1 cellular context compared by ENCODE assay signal in the genomic region with DNA sequence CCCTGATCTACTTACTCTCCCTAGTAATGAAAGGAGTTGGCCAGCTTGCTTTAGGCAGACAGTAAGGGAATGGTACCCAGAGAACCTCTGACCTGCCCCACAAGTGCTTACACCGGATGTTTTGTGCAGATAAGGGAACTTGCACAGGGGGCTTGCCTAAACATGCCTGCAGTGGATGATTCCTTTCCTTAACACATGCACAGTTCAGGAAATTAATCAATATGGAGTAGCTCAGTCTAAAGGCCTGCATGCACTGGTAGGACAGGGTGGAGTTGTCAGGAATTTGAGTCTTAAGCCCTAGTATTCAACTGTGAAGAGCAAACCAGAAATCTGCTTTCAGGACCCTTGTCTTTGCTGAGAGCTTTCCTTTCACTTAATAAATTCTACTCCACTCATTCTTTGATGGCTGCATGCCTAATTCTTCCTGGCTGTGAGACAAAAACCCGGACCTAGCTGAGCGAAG.
TF ChIP-seq lines count a peak whose summit lies in the region.

No MANE protein-coding gene starts in this region.

TF ChIP-seq in K562, 482 proteins besides CTCF, POLR2A, EP300 and RAD21 (continued from another document and continues in another):
- no peak for TF ChIP-seq CHD7 (IDR thresholded peaks at IDR 0.05; ENCODE audit: low read depth, low read length)
- TF ChIP-seq CCNT2 (IDR thresholded peaks at IDR 0.05; ENCODE audit: borderline replicate concordance, extremely low read depth, insufficient read length, low read depth, low read length) = peak; percentile 24
- no peak for TF ChIP-seq KLF10 (CRISPR knock-in tag; IDR thresholded peaks at IDR 0.05)
- peak; percentile 89 for TF ChIP-seq CBFA2T3 (IDR thresholded peaks at IDR 0.05)
- TF ChIP-seq LCOR (CRISPR knock-in tag; IDR thresholded peaks at IDR 0.05) = peak; percentile 61; the same call in 1 of the 2 replicates
- TF ChIP-seq CBX3 (IDR thresholded peaks at IDR 0.05; ENCODE audit: borderline replicate concordance in 1 of 2, low read length in 2 of 2) = peak in 1 of 2 experiments; percentile 94; a peak in 1 of 3 replicates
- TF ChIP-seq SMARCE1 (IDR thresholded peaks at IDR 0.05) = 0 out of 2 replicates have a peak, but pooled peaks have one; percentile 37
- TF ChIP-seq NR4A1 (CRISPR knock-in tag; IDR thresholded peaks at IDR 0.05) = no peak
- TF ChIP-seq NR4A1 (tag; IDR thresholded peaks at IDR 0.05) = peak; percentile 66; the same call in 1 of the 2 replicates
- 0 out of 2 replicates have a peak, but pooled peaks have one; percentile 18 for TF ChIP-seq ZNF507 (tag; conservative IDR thresholded peaks at IDR 0.05)
- TF ChIP-seq TCF3 (CRISPR knock-in tag; IDR thresholded peaks at IDR 0.05) = peak; percentile 86
- TF ChIP-seq ZNF780A (CRISPR knock-in tag; IDR thresholded peaks at IDR 0.05) = no peak
- peak; percentile 18; the same call in 1 of the 2 replicates for TF ChIP-seq NFIC (IDR thresholded peaks at IDR 0.05)
- TF ChIP-seq, protein P1, sequence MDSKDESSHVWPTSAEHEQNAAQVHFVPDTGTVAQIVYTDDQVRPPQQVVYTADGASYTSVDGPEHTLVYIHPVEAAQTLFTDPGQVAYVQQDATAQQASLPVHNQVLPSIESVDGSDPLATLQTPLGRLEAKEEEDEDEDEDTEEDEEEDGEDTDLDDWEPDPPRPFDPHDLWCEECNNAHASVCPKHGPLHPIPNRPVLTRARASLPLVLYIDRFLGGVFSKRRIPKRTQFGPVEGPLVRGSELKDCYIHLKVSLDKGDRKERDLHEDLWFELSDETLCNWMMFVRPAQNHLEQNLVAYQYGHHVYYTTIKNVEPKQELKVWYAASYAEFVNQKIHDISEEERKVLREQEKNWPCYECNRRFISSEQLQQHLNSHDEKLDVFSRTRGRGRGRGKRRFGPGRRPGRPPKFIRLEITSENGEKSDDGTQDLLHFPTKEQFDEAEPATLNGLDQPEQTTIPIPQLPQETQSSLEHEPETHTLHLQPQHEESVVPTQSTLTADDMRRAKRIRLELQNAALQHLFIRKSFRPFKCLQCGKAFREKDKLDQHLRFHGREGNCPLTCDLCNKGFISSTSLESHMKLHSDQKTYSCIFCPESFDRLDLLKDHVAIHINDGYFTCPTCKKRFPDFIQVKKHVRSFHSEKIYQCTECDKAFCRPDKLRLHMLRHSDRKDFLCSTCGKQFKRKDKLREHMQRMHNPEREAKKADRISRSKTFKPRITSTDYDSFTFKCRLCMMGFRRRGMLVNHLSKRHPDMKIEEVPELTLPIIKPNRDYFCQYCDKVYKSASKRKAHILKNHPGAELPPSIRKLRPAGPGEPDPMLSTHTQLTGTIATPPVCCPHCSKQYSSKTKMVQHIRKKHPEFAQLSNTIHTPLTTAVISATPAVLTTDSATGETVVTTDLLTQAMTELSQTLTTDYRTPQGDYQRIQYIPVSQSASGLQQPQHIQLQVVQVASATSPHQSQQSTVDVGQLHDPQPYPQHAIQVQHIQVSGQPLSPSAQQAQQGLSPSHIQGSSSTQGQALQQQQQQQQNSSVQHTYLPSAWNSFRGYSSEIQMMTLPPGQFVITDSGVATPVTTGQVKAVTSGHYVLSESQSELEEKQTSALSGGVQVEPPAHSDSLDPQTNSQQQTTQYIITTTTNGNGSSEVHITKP (IDR thresholded peaks at IDR 0.05; ENCODE audit: partially characterized antibody) = peak; percentile 53
- TF ChIP-seq POLR2AphosphoS5 (IDR thresholded peaks at IDR 0.05; ENCODE audit: control insufficient read depth, insufficient read depth, low read depth, low read length) = peak; percentile 63; the same call in 1 of the 2 replicates
- TF ChIP-seq ZNF668 (CRISPR knock-in tag; IDR thresholded peaks at IDR 0.05) = no peak
- TF ChIP-seq, protein P2, sequence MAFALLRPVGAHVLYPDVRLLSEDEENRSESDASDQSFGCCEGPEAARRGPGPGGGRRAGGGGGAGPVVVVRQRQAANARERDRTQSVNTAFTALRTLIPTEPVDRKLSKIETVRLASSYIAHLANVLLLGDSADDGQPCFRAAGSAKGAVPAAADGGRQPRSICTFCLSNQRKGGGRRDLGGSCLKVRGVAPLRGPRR (CRISPR knock-in tag; IDR thresholded peaks at IDR 0.05) = no peak
- TF ChIP-seq ETV5 (CRISPR knock-in tag; IDR thresholded peaks at IDR 0.05; ENCODE audit: low read depth) = peak; percentile 66; the same call in 1 of the 2 replicates
- TF ChIP-seq SUPT5H (IDR thresholded peaks at IDR 0.05) = no peak
- 0 out of 2 replicates have a peak, but pooled peaks have one; percentile 36 for TF ChIP-seq LEF1 (IDR thresholded peaks at IDR 0.05)
- 0 out of 2 replicates have a peak, but pooled peaks have one; percentile 23 for TF ChIP-seq GABPA (tag; conservative IDR thresholded peaks at IDR 0.05; ENCODE audit: low read depth)
- no peak for TF ChIP-seq KLF6 (CRISPR knock-in tag; IDR thresholded peaks at IDR 0.05; ENCODE audit: borderline replicate concordance)
- no peak for TF ChIP-seq RFX5 (IDR thresholded peaks at IDR 0.05; ENCODE audit: low read depth, low read length)
- TF ChIP-seq E2F8 (IDR thresholded peaks at IDR 0.05; ENCODE audit: low read depth, partially characterized antibody) = no peak
- no peak for TF ChIP-seq HNRNPUL1 (IDR thresholded peaks at IDR 0.05; ENCODE audit: low read length)
- peak; percentile 54 for TF ChIP-seq HDAC3 (IDR thresholded peaks at IDR 0.05; ENCODE audit: borderline replicate concordance, partially characterized antibody)
- TF ChIP-seq, protein P3, sequence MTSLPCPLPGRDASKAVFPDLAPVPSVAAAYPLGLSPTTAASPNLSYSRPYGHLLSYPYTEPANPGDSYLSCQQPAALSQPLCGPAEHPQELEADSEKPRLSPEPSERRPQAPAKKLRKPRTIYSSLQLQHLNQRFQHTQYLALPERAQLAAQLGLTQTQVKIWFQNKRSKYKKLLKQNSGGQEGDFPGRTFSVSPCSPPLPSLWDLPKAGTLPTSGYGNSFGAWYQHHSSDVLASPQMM (CRISPR knock-in tag; IDR thresholded peaks at IDR 0.05) = no peak
- TF ChIP-seq SMAD4 (CRISPR knock-in tag; conservative IDR thresholded peaks at IDR 0.05) = peak; percentile 34; the same call in 1 of the 2 replicates
- no peak for TF ChIP-seq ZNF778 (CRISPR knock-in tag; IDR thresholded peaks at IDR 0.05)
- TF ChIP-seq YY1 (IDR thresholded peaks at IDR 0.05; ENCODE audit: borderline replicate concordance in 1 of 3, control insufficient read depth in 1 of 3, extremely low read depth in 1 of 3, insufficient read depth in 3 of 3, insufficient read length in 1 of 3, insufficient replicate concordance in 2 of 3, low read depth in 1 of 3, low read length in 2 of 3) = peak in 1 of 3 experiments; percentile 15
- peak; percentile 80 for TF ChIP-seq TAL1 (IDR thresholded peaks at IDR 0.05)
- no peak for TF ChIP-seq HDAC8 (tag; IDR thresholded peaks at IDR 0.05)
- TF ChIP-seq ILF3 (IDR thresholded peaks at IDR 0.05; ENCODE audit: borderline replicate concordance) = no peak
- no peak for TF ChIP-seq CBX5 (IDR thresholded peaks at IDR 0.05; ENCODE audit: borderline replicate concordance, low read depth)
- TF ChIP-seq HBP1 (CRISPR knock-in tag; IDR thresholded peaks at IDR 0.05) = no peak
- TF ChIP-seq NR2C2 (CRISPR knock-in tag; IDR thresholded peaks at IDR 0.05) = no peak
- peak; percentile 54; the same call in 1 of the 2 replicates for TF ChIP-seq NR2C2 (tag; IDR thresholded peaks at IDR 0.05)
- TF ChIP-seq CAMTA2 (CRISPR knock-in tag; conservative IDR thresholded peaks at IDR 0.05) = no peak
